ENCODE assay signal across 8 cellular contexts in genomic region chr6:16690244-16691142, GRCh38.
A peak's percentile ranks its signal among the peaks of the same experiment; 100 is the strongest.
DNase-seq lines count a peak whose midpoint lies in the region; ATAC-seq and TF ChIP-seq lines count a peak whose summit lies in the region.

No MANE protein-coding gene starts in this region.

- peaks cover 32% of the 10 kb centered on the region for H3K4me1 Mint-ChIP-seq in memory B cell

- no peaks in the 10 kb centered on the region for H3K27me3 Mint-ChIP-seq in memory B cell

- H3K9me3 ChIP-seq in RWPE2 (ENCODE audit: severe bottlenecking): no peaks in the 10 kb centered on the region

- H3K9me3 Mint-ChIP-seq in memory B cell: no peaks in the 10 kb centered on the region

- no peaks in the 10 kb centered on the region for H3K36me3 ChIP-seq in RWPE2 (ENCODE audit: low read depth)

- H3K27ac ChIP-seq in RWPE2 (ENCODE audit: poor library complexity, severe bottlenecking): peak overlapping the region; percentile 33

- peak; percentile 72 for DNase-seq in activated CD4-positive, alpha-beta T cell treated with anti-CD3 and anti-CD28 coated beads for 48 hours
- no peak for DNase-seq in activated CD4-positive, alpha-beta T cell treated with anti-CD3 and anti-CD28 coated beads for 4 hours
- DNase-seq in RWPE2 (ENCODE audit: low spot score) (no peak), memory B cell (ENCODE audit: low spot score in 2 of 2) (no peak), globus pallidus (ENCODE audit: low spot score) (no peak), NCI-H2107 treated with DMSO at 0.1 percent for 48 hours (lab: John Stamatoyannopoulos, UW; ENCODE audit: unreplicated experiment) (no peak), SW 1271 (lab: John Stamatoyannopoulos, UW) (no peak)

- no peaks in the 10 kb centered on the region for H3K36me3 Mint-ChIP-seq in memory B cell

- H3K4me3 Mint-ChIP-seq in memory B cell: no peak overlapping the region

- peak; percentile 90 for ATAC-seq in HG02759 (IDR thresholded peaks at IDR 0.05; ENCODE audit: unreplicated experiment)
- ATAC-seq in RWPE2 (ENCODE audit: low read depth): peak; percentile 60
- no peak for ATAC-seq in memory B cell (ENCODE audit: low read depth)

- no peaks in the 10 kb centered on the region for H3K27me3 ChIP-seq in RWPE2 (ENCODE audit: insufficient read depth, poor library complexity, severe bottlenecking)

- H3K4me1 ChIP-seq in RWPE2 (ENCODE audit: insufficient read depth, poor library complexity, severe bottlenecking): peaks cover 27% of the 10 kb centered on the region

- peak overlapping the region; percentile 80 for H3K27ac Mint-ChIP-seq in memory B cell

- H3K4me3 ChIP-seq in RWPE2 (ENCODE audit: severe bottlenecking): no peak overlapping the region

- no peak for TF ChIP-seq CTCF in RWPE2 (IDR thresholded peaks at IDR 0.05; ENCODE audit: poor library complexity, severe bottlenecking)
